In the genomic region with DNA sequence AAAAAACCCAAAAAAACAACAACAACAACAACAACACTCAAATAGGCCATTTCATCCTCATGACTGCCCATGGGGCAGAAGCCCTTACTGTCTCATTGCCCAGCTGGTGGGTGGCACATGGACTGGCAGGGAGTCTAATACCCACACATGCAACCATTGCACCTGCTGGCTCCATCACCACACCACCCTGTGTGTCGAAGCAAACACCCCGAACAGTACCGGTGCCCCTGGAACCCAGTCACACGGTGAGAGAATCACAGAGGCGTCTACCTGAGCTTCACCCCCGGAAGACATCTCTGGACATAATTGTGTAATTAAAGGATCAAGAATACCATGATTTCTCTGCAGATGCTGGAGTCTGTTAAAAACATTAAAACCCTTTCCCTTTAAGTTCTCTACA, we compare ENCODE assay signal across 1 cellular context.
TF ChIP-seq lines count a peak whose summit lies in the region.

No MANE protein-coding gene starts in this region.

TF ChIP-seq in WTC11, 78 proteins besides CTCF, POLR2A, EP300 and RAD21 (continued from another document):
- no peak for TF ChIP-seq STAT6 (CRISPR knock-in tag; conservative IDR thresholded peaks at IDR 0.05; ENCODE audit: low read depth)
- no peak for TF ChIP-seq ATF1 (CRISPR knock-in tag; IDR thresholded peaks at IDR 0.05)
- TF ChIP-seq FOXP1 (CRISPR knock-in tag; IDR thresholded peaks at IDR 0.05; ENCODE audit: borderline replicate concordance), result no peak
- TF ChIP-seq, protein P1, sequence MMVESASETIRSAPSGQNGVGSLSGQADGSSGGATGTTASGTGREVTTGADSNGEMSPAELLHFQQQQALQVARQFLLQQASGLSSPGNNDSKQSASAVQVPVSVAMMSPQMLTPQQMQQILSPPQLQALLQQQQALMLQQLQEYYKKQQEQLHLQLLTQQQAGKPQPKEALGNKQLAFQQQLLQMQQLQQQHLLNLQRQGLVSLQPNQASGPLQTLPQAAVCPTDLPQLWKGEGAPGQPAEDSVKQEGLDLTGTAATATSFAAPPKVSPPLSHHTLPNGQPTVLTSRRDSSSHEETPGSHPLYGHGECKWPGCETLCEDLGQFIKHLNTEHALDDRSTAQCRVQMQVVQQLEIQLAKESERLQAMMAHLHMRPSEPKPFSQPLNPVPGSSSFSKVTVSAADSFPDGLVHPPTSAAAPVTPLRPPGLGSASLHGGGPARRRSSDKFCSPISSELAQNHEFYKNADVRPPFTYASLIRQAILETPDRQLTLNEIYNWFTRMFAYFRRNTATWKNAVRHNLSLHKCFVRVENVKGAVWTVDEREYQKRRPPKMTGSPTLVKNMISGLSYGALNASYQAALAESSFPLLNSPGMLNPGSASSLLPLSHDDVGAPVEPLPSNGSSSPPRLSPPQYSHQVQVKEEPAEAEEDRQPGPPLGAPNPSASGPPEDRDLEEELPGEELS (CRISPR knock-in tag; IDR thresholded peaks at IDR 0.05), result no peak
